19 cellular contexts compared by ENCODE assay signal in genomic region chr3:118304557-118304956, GRCh38.
A peak's percentile ranks its signal among the peaks of the same experiment; 100 is the strongest.
DNase-seq lines count a peak whose midpoint lies in the region; ATAC-seq and TF ChIP-seq lines count a peak whose summit lies in the region.
"Had no signal": no experiment of that assay in that cellular context is flagged by ENCODE, and none has a peak within 500 bp of the region (broad histone marks: within the 10 kb centered on the region; RNA-seq: fewer than 3 reads in every experiment).

No MANE protein-coding gene starts in this region.

- H3K36me3 ChIP-seq in liver (ENCODE audit: control insufficient read depth in 4 of 4, insufficient read depth in 3 of 4, low read depth in 1 of 4, low read length in 3 of 4) (no peaks in the 10 kb centered on the region), mesenchymal stem cell (ENCODE audit: control insufficient read depth in 1 of 2, insufficient read depth in 2 of 2, low read depth in 1 of 2, low read length in 2 of 2) (no peaks in the 10 kb centered on the region), stomach (no peaks in the 10 kb centered on the region)
- H3K36me3 ChIP-seq: BLaER1 treated with 17β-estradiol and CSF1 and Interleukin-3, amounts not matched to agents 10 nM and 100 nM had no signal

- H3K27ac ChIP-seq in liver (ENCODE audit: low read depth in 1 of 2, low read length in 2 of 2) (no peak overlapping the region), mesenchymal stem cell (ENCODE audit: low read length, poor library complexity, severe bottlenecking) (peak overlapping the region; percentile 58), stomach (no peak overlapping the region)
- H3K27ac ChIP-seq: 22Rv1; A549; BLaER1 treated with 17β-estradiol and CSF1 and Interleukin-3, amounts not matched to agents 10 nM and 100 nM; C4-2B had no signal

- no peak for TF ChIP-seq POLR2A in stomach (IDR thresholded peaks at IDR 0.05)

- no peak overlapping the region for H2AK5ac ChIP-seq in mesenchymal stem cell (ENCODE audit: low read length, severe bottlenecking)

- no peak overlapping the region for H2BK15ac ChIP-seq in mesenchymal stem cell (ENCODE audit: low read depth, poor library complexity, severe bottlenecking)

- in situ Hi-C loops in SK-MEL-5 (cut with HindIII; ENCODE audit: low pct_unique_long_range_greater_than_20kb, low sequenced_read_pairs): no loop called here

- TF ChIP-seq CTCF in liver (IDR thresholded peaks at IDR 0.05; ENCODE audit: low read depth, low read length, missing input control): no peak
- no peak for TF ChIP-seq CTCF in stomach (IDR thresholded peaks at IDR 0.05)

- no peak overlapping the region for H4K8ac ChIP-seq in mesenchymal stem cell (ENCODE audit: low read length)

- no peak overlapping the region for H3K9ac ChIP-seq in liver (ENCODE audit: low read depth in 1 of 2, low read length in 2 of 2)
- no peak overlapping the region for H3K9ac ChIP-seq in mesenchymal stem cell (ENCODE audit: low read length)
- H3K9ac ChIP-seq: BLaER1 treated with 17β-estradiol and CSF1 and Interleukin-3, amounts not matched to agents 10 nM and 100 nM had no signal

- H3K4me2 ChIP-seq in mesenchymal stem cell (ENCODE audit: low read length, poor library complexity, severe bottlenecking): no peak overlapping the region
- H3K4me2 ChIP-seq: A549; BLaER1 treated with 17β-estradiol and CSF1 and Interleukin-3, amounts not matched to agents 10 nM and 100 nM had no signal

- no peak for TF ChIP-seq EP300 in stomach (IDR thresholded peaks at IDR 0.05)

- no peak overlapping the region for H3K4ac ChIP-seq in mesenchymal stem cell (ENCODE audit: low read depth in 1 of 2, low read length in 2 of 2)

- H3K4me1 ChIP-seq in liver (ENCODE audit: control insufficient read depth in 4 of 4, insufficient read depth in 4 of 4, low read length in 3 of 4) (peaks cover 1 to 4% (median 3%) of the 10 kb centered on the region in 4 donors), mesenchymal stem cell (ENCODE audit: control insufficient read depth, insufficient read depth, low read depth, low read length) (no peaks in the 10 kb centered on the region), stomach (no peaks in the 10 kb centered on the region)
- H3K4me1 ChIP-seq: A549; BLaER1 treated with 17β-estradiol and CSF1 and Interleukin-3, amounts not matched to agents 10 nM and 100 nM; Caco-2 had no signal

- ATAC-seq in left lobe of liver (peak; percentile 83), GM19328 (IDR thresholded peaks at IDR 0.05; ENCODE audit: unreplicated experiment) (no peak)
- ATAC-seq: A549; CD8-positive, alpha-beta T cell had no signal

- WGBS in liver: 32% methylated on average over 1 of the region's 1 CpG
- WGBS in mesenchymal stem cell: 88% methylated on average over 1 of the region's 1 CpG
- 30 to 81% (median 55%) methylated on average over 1 of the region's 1 CpG for WGBS in stomach, 5 donors

- intact Hi-C loops in stomach (cut with DNase I; ENCODE audit: low total_unique reads): no loop called here

- no peak overlapping the region for H3K18ac ChIP-seq in mesenchymal stem cell (ENCODE audit: low read depth in 1 of 2, low read length in 2 of 2)

- H3K27me3 ChIP-seq in liver (ENCODE audit: control insufficient read depth in 4 of 4, insufficient read depth in 4 of 4, low read length in 3 of 4): no peaks in the 10 kb centered on the region
- no peaks in the 10 kb centered on the region for H3K27me3 ChIP-seq in mesenchymal stem cell (ENCODE audit: control insufficient read depth in 1 of 2, insufficient read depth in 1 of 2, low read length in 2 of 2)
- no peaks in the 10 kb centered on the region for H3K27me3 ChIP-seq in stomach
- H3K27me3 ChIP-seq: BLaER1 treated with 17β-estradiol and CSF1 and Interleukin-3, amounts not matched to agents 10 nM and 100 nM had no signal

- peak in 1 of 2 donors; percentile 15 for TF ChIP-seq RAD21 in liver (IDR thresholded peaks at IDR 0.05)

- no peak overlapping the region for H4K91ac ChIP-seq in mesenchymal stem cell (ENCODE audit: low read length)

- no peak overlapping the region for H2AFZ ChIP-seq in mesenchymal stem cell (ENCODE audit: low read depth, low read length)

- DNase-seq in SK-MEL-5 (ENCODE audit: low read depth, low spot score): peak; percentile 3
- no peak for DNase-seq in left lobe of liver (ENCODE audit: low spot score)
- no peak for DNase-seq in mesenchymal stem cell
- no peak for DNase-seq in NCI-H2081 treated with DMSO at 0.1 percent for 48 hours (lab: John Stamatoyannopoulos, UW)
- DNase-seq in stomach: no peak
- DNase-seq in stimulated activated CD4-positive, alpha-beta T cell treated with anti-CD3 and anti-CD28 coated beads, Interleukin-2, amount 100 ng/mL, for 24 hours: no peak
- DNase-seq: AML-193; Caco-2; Calu3; CD4-positive, alpha-beta T cell; CD8-positive, alpha-beta T cell; DMS79 treated with DMSO at 0.1 percent for 48 hours; GF-D8 had no signal

- no peak overlapping the region for H3K4me3 ChIP-seq in liver (ENCODE audit: low read depth in 1 of 3, low read length in 3 of 3)
- H3K4me3 ChIP-seq in mesenchymal stem cell (ENCODE audit: insufficient read depth in 1 of 2, low read depth in 1 of 2, low read length in 2 of 2): no peak overlapping the region
- H3K4me3 ChIP-seq in stomach: no peak overlapping the region
- H3K4me3 ChIP-seq: A549; BLaER1 treated with 17β-estradiol and CSF1 and Interleukin-3, amounts not matched to agents 10 nM and 100 nM had no signal

- no peaks in the 10 kb centered on the region for H3K79me1 ChIP-seq in mesenchymal stem cell (replicated peaks; ENCODE audit: low read length, poor library complexity, severe bottlenecking)

- peak overlapping the region; percentile 9 for H2BK5ac ChIP-seq in mesenchymal stem cell (ENCODE audit: low read depth, low read length, poor library complexity, severe bottlenecking)

- no peak overlapping the region for H2BK12ac ChIP-seq in mesenchymal stem cell (ENCODE audit: low read length in 2 of 2)

- H3K23ac ChIP-seq in mesenchymal stem cell (ENCODE audit: low read length in 2 of 2): no peak overlapping the region

- H3K9me3 ChIP-seq in liver (ENCODE audit: control insufficient read depth in 4 of 4, low read length in 3 of 4) (no peaks in the 10 kb centered on the region), mesenchymal stem cell (ENCODE audit: control insufficient read depth, low read length) (peaks cover 7% of the 10 kb centered on the region), stomach (no peaks in the 10 kb centered on the region)
- H3K9me3 ChIP-seq: A549; BLaER1 treated with 17β-estradiol and CSF1 and Interleukin-3, amounts not matched to agents 10 nM and 100 nM; Caco-2 had no signal

- no peak overlapping the region for H3K14ac ChIP-seq in mesenchymal stem cell (ENCODE audit: low read length in 2 of 2)

- no peak overlapping the region for H2BK120ac ChIP-seq in mesenchymal stem cell (ENCODE audit: low read depth, low read length)

TF ChIP-seq in liver, 16 proteins besides CTCF, POLR2A, EP300 and RAD21:
- TF ChIP-seq GABPA (IDR thresholded peaks at IDR 0.05 in 1 of 2, conservative IDR thresholded peaks at IDR 0.05 in 1 of 2): no peak
- no peak for TF ChIP-seq EGR1 (IDR thresholded peaks at IDR 0.05; ENCODE audit: low read depth in 2 of 2)
- peak; percentile 26 for TF ChIP-seq SP1 (IDR thresholded peaks at IDR 0.05)
- no peak for TF ChIP-seq HNF4G (IDR thresholded peaks at IDR 0.05)
- TF ChIP-seq MAX (IDR thresholded peaks at IDR 0.05): no peak
- TF ChIP-seq REST (IDR thresholded peaks at IDR 0.05): peak; percentile 27
- no peak for TF ChIP-seq RXRA (IDR thresholded peaks at IDR 0.05)
- peak; percentile 79 for TF ChIP-seq YY1 (IDR thresholded peaks at IDR 0.05)
- peak; percentile 45 to 76 for TF ChIP-seq HNF4A (conservative IDR thresholded peaks at IDR 0.05)
